Comparison of ENCODE assay signal across 1 cellular context in the genomic region with DNA sequence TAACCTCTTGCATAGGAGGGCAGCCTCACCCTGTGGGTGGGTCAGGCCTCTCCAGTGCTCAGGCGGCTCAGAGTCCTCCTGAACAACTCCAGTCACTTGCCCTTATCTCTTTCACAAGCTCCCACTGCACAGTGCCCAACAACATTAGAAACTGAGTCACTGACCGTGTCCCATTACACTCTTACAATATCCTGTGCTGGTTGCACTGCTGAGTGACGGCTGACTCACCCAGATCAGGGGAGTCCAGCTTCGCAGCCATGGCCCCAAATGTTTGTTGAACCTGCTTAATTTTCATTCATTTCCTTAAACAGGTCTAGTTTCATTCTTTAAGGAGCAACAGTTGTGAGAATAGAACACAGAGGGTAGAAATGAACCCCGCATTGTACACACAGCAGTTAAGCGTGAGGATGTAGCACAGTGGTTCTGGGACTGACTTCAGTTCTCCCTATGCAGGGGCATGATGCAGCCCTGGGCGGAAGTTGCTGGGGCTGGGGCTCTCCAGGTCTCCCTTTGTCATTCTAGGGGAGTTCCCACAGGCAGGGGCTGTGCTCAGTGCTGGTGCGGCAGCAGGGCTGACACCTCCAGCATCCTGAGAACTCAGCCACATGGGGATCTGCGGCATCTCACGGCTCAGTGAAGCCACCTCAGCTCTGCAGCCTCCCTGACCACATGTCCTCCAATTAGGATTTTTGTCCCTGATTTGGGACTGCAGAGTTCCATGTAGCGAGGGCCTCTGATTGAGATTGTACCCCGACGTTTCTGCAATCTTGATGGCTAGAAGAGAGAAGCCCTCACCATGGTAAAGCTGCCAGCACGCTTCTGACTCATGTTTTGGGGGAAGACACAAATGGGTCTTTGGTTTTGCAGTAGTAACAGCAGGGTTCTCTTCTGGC.
TF ChIP-seq lines count a peak whose summit lies in the region.

No MANE protein-coding gene starts in this region.

TF ChIP-seq in WTC11, 78 proteins besides CTCF, POLR2A, EP300 and RAD21 (continued from another document):
- TF ChIP-seq, protein P1, sequence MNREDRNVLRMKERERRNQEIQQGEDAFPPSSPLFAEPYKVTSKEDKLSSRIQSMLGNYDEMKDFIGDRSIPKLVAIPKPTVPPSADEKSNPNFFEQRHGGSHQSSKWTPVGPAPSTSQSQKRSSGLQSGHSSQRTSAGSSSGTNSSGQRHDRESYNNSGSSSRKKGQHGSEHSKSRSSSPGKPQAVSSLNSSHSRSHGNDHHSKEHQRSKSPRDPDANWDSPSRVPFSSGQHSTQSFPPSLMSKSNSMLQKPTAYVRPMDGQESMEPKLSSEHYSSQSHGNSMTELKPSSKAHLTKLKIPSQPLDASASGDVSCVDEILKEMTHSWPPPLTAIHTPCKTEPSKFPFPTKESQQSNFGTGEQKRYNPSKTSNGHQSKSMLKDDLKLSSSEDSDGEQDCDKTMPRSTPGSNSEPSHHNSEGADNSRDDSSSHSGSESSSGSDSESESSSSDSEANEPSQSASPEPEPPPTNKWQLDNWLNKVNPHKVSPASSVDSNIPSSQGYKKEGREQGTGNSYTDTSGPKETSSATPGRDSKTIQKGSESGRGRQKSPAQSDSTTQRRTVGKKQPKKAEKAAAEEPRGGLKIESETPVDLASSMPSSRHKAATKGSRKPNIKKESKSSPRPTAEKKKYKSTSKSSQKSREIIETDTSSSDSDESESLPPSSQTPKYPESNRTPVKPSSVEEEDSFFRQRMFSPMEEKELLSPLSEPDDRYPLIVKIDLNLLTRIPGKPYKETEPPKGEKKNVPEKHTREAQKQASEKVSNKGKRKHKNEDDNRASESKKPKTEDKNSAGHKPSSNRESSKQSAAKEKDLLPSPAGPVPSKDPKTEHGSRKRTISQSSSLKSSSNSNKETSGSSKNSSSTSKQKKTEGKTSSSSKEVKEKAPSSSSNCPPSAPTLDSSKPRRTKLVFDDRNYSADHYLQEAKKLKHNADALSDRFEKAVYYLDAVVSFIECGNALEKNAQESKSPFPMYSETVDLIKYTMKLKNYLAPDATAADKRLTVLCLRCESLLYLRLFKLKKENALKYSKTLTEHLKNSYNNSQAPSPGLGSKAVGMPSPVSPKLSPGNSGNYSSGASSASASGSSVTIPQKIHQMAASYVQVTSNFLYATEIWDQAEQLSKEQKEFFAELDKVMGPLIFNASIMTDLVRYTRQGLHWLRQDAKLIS (CRISPR knock-in tag; IDR thresholded peaks at IDR 0.05; ENCODE audit: borderline replicate concordance): no peak
- TF ChIP-seq ZNF425 (CRISPR knock-in tag; conservative IDR thresholded peaks at IDR 0.05) (no peak), MXD4 (CRISPR knock-in tag; IDR thresholded peaks at IDR 0.05; ENCODE audit: borderline replicate concordance) (no peak), MAX (CRISPR knock-in tag; IDR thresholded peaks at IDR 0.05) (peak; percentile 51; the same call in 1 of the 2 replicates), ZNF219 (CRISPR knock-in tag; IDR thresholded peaks at IDR 0.05; ENCODE audit: borderline replicate concordance) (no peak), JUN (CRISPR knock-in tag; IDR thresholded peaks at IDR 0.05) (no peak), TCF7 (CRISPR knock-in tag; IDR thresholded peaks at IDR 0.05; ENCODE audit: low read depth) (no peak), CBFB (CRISPR knock-in tag; IDR thresholded peaks at IDR 0.05; ENCODE audit: low read depth) (no peak), SP1 (CRISPR knock-in tag; conservative IDR thresholded peaks at IDR 0.05) (no peak), SMAD3 (CRISPR knock-in tag; IDR thresholded peaks at IDR 0.05; ENCODE audit: borderline replicate concordance) (0 out of 2 replicates have a peak, but pooled peaks have one; percentile 43), ZNF416 (CRISPR knock-in tag; IDR thresholded peaks at IDR 0.05) (no peak)
- TF ChIP-seq, protein P2, sequence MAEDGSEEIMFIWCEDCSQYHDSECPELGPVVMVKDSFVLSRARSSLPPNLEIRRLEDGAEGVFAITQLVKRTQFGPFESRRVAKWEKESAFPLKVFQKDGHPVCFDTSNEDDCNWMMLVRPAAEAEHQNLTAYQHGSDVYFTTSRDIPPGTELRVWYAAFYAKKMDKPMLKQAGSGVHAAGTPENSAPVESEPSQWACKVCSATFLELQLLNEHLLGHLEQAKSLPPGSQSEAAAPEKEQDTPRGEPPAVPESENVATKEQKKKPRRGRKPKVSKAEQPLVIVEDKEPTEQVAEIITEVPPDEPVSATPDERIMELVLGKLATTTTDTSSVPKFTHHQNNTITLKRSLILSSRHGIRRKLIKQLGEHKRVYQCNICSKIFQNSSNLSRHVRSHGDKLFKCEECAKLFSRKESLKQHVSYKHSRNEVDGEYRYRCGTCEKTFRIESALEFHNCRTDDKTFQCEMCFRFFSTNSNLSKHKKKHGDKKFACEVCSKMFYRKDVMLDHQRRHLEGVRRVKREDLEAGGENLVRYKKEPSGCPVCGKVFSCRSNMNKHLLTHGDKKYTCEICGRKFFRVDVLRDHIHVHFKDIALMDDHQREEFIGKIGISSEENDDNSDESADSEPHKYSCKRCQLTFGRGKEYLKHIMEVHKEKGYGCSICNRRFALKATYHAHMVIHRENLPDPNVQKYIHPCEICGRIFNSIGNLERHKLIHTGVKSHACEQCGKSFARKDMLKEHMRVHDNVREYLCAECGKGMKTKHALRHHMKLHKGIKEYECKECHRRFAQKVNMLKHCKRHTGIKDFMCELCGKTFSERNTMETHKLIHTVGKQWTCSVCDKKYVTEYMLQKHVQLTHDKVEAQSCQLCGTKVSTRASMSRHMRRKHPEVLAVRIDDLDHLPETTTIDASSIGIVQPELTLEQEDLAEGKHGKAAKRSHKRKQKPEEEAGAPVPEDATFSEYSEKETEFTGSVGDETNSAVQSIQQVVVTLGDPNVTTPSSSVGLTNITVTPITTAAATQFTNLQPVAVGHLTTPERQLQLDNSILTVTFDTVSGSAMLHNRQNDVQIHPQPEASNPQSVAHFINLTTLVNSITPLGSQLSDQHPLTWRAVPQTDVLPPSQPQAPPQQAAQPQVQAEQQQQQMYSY (CRISPR knock-in tag; IDR thresholded peaks at IDR 0.05): no peak
